Comparison of ENCODE assay signal across 18 cellular contexts in genomic region chrX:38854305-38854704, GRCh38. TPM values are rescaled to one million over a fixed set of nuclear protein-coding genes. Genes with fewer than 3 reads are reported as not detected.
DNase-seq lines count a peak whose midpoint lies in the region; ATAC-seq and TF ChIP-seq lines count a peak whose summit lies in the region.
"Had no signal": no experiment of that assay in that cellular context is flagged by ENCODE, and none has a peak within 500 bp of the region (broad histone marks: within the 10 kb centered on the region; RNA-seq: fewer than 3 reads in every experiment).

No MANE protein-coding gene starts in this region.

- TF ChIP-seq CTCF in left ventricle myocardium inferior (IDR thresholded peaks at IDR 0.05; ENCODE audit: borderline replicate concordance): no peak
- no peak for TF ChIP-seq CTCF in gastrocnemius medialis (IDR thresholded peaks at IDR 0.05 in 4 of 5, conservative IDR thresholded peaks at IDR 0.05 in 1 of 5)
- TF ChIP-seq CTCF in thyroid gland (IDR thresholded peaks at IDR 0.05): no peak
- TF ChIP-seq CTCF in GM10266 (IDR thresholded peaks at IDR 0.05; ENCODE audit: control insufficient read depth, insufficient read depth, low read depth, missing control alignments): no peak

- TF ChIP-seq POLR2A in gastrocnemius medialis (IDR thresholded peaks at IDR 0.05) (no peak), thyroid gland (IDR thresholded peaks at IDR 0.05) (no peak)

- H3K4me1 ChIP-seq in left ventricle myocardium inferior (no peaks in the 10 kb centered on the region), gastrocnemius medialis (peaks cover 4 to 6% of the 10 kb centered on the region in 2 donors), thyroid gland (no peaks in the 10 kb centered on the region)
- H3K4me1 ChIP-seq: A549, Caco-2 had no signal

- WGBS in thyroid gland, 2 donors: 25 to 26% methylated on average over 2 to 3 of the region's 3 CpGs

- peak overlapping the region; percentile 19 for H3K27ac ChIP-seq in left ventricle myocardium inferior (replicated peaks)
- H3K27ac ChIP-seq in gastrocnemius medialis: peak overlapping the region; percentile 27 to 85 (median 78)
- no peak overlapping the region for H3K27ac ChIP-seq in thyroid gland
- H3K27ac ChIP-seq: 22Rv1; A549; BLaER1 treated with 17β-estradiol and CSF1 and Interleukin-3, amounts not matched to agents 10 nM and 100 nM; C4-2B had no signal

- H3K27me3 ChIP-seq in left ventricle myocardium inferior (ENCODE audit: low read depth) (no peaks in the 10 kb centered on the region), gastrocnemius medialis (no peaks in the 10 kb centered on the region), thyroid gland (no peaks in the 10 kb centered on the region)
- H3K27me3 ChIP-seq: BLaER1 treated with 17β-estradiol and CSF1 and Interleukin-3, amounts not matched to agents 10 nM and 100 nM had no signal

- DNase-seq in left ventricle myocardium inferior (no peak), cardiac septum (ENCODE audit: low spot score) (no peak), gastrocnemius medialis (peak; percentile 20 to 63), thyroid gland (peak; percentile 32 to 54), GM10266 (ENCODE audit: extremely low spot score) (no peak)
- no peak for DNase-seq in effector CD4-positive, alpha-beta T cell
- DNase-seq: AML-193; Caco-2; Calu3; CD4-positive, alpha-beta T cell; CD8-positive, alpha-beta T cell; DMS79 treated with DMSO at 0.1 percent for 48 hours; GF-D8 had no signal

- peak; percentile 48 to 65 for ATAC-seq in gastrocnemius medialis
- ATAC-seq: A549; CD8-positive, alpha-beta T cell; GM12878 had no signal

- H3K9me3 ChIP-seq in left ventricle myocardium inferior (replicated peaks) (no peaks in the 10 kb centered on the region), gastrocnemius medialis (no peaks in the 10 kb centered on the region), thyroid gland (no peaks in the 10 kb centered on the region)
- H3K9me3 ChIP-seq: A549, Caco-2 had no signal

- intact Hi-C loops in left ventricle myocardium inferior (cut with micrococcal nuclease): no loop called here
- intact Hi-C loops in cardiac septum (cut with DNase I): no loop called here
- intact Hi-C loops in gastrocnemius medialis (cut with DNase I; ENCODE audit: low total_unique reads): loop anchor here (5.0 kb wide), 2 partner anchors 83 to 133 kb away; no protein-coding TSS in a partner anchor
- intact Hi-C loops in thyroid gland (cut with DNase I): no loop called here

- H3K4me3 ChIP-seq in left ventricle myocardium inferior (no peak overlapping the region), gastrocnemius medialis (no peak overlapping the region), thyroid gland (replicated peaks in 1 of 3) (no peak overlapping the region)
- H3K4me3 ChIP-seq: A549; BLaER1 treated with 17β-estradiol and CSF1 and Interleukin-3, amounts not matched to agents 10 nM and 100 nM; GM12878 had no signal

- in situ Hi-C loops in gastrocnemius medialis (cut with MboI; ENCODE audit: low sequenced_read_pairs in 4 of 4): no loop called here

- H3K36me3 ChIP-seq in left ventricle myocardium inferior (no peaks in the 10 kb centered on the region), gastrocnemius medialis (no peaks in the 10 kb centered on the region), thyroid gland (no peaks in the 10 kb centered on the region)
- H3K36me3 ChIP-seq: BLaER1 treated with 17β-estradiol and CSF1 and Interleukin-3, amounts not matched to agents 10 nM and 100 nM had no signal

RNA-seq across cellular contexts. Expression of gene MID1IP1, which starts 53.0 kb away (rescaled TPM):
- 30.9 TPM for total RNA-seq in left ventricle myocardium inferior
- total RNA-seq in cardiac septum: 31.4 TPM
- total RNA-seq in gastrocnemius medialis: 100 to 1,000 TPM; 112 to 173 (median 117) TPM
- total RNA-seq in thyroid gland: 10 to 100 TPM; 19.3 to 36.8 (median 24.9) TPM

Comparison
In these comparisons a context has a peak if more than half of its experiments do, and no peak if none do; other contexts are left out.
1. DNase-seq: peak in gastrocnemius medialis (2 of 2) and thyroid gland (2 of 2); none in left ventricle myocardium inferior (single experiment), cardiac septum (single experiment), GM10266 (single experiment) and effector CD4-positive, alpha-beta T cell (single experiment).
2. H3K27ac ChIP-seq: peak in left ventricle myocardium inferior (single experiment) and gastrocnemius medialis (4 of 4); none in thyroid gland (0 of 3).